In the genomic region with DNA sequence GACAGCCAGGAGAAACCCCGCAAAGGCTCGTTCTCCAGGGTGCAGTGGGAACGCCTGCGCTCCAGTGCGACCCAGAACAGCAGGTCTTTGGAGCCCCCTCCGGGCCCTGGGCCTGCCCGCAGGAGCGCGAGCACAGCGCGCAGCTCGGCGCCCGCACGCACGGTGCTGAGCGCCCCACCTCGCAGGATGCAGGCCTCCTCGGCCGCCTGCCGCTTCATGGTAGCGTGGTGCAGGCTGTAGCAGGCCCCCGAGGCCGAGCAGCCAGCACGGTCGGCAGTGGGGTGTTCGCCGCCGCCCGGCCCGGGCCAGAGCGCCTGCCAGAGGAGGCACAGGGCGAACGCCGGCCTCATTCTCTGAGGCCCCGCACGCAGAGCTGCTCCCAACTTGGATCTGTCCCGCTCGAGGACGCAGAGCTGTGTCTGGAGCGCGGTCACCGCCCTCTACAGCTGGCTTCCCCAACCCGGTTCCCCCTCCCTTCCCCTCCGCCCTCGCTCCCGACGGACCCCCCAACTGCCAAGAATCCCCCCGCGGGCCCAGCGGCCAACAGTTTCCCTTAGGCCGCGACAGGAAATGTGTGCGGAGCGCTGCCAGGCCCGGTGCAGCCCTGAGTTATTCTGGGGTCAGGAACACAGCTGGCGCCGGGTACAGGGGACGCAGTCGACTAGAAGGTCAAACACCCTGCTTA, we compare ENCODE assay signal across 8 cellular contexts. TPM values are rescaled to one million over a fixed set of nuclear protein-coding genes. Genes with fewer than 3 reads are reported as not detected.
DNase-seq lines count a peak whose midpoint lies in the region; ATAC-seq and TF ChIP-seq lines count a peak whose summit lies in the region.

Gene CLEC14A (minus strand): TSS at position 421 of the 685 bp plus-strand sequence. CDS start 71 bp downstream, at position 350.

- H3K4me2 ChIP-seq in neural cell (ENCODE audit: low read length) (no peak within 1 kb of the TSS), MM.1S (ENCODE audit: low read depth, low read length) (no peak within 1 kb of the TSS)

- no peak for ATAC-seq in GM21786 (IDR thresholded peaks at IDR 0.05; ENCODE audit: unreplicated experiment)

- H3K4me3 ChIP-seq in fibroblast of villous mesenchyme (ENCODE audit: low read depth, low read length) (peak within 1 kb of the TSS; percentile 34), neural cell (ENCODE audit: low read length) (peak within 1 kb of the TSS; percentile 57), MM.1S (ENCODE audit: low read length) (no peak within 1 kb of the TSS)

- TF ChIP-seq CTCF in fibroblast of villous mesenchyme (IDR thresholded peaks at IDR 0.05; ENCODE audit: insufficient read depth, low read depth, low read length) (no peak), neural cell (IDR thresholded peaks at IDR 0.05; ENCODE audit: poor library complexity, severe bottlenecking) (no peak), MM.1S (IDR thresholded peaks at IDR 0.05; ENCODE audit: low read length) (no peak)

- peak within 1 kb of the TSS; percentile 34 for H3K4me3 Mint-ChIP-seq in activated CD4-positive, alpha-beta memory T cell treated with anti-CD3 and anti-CD28 coated beads for 36 hours

- no peaks in the 10 kb centered on the region for H3K9me3 Mint-ChIP-seq in activated CD4-positive, alpha-beta memory T cell treated with anti-CD3 and anti-CD28 coated beads for 36 hours

- no peaks in the 10 kb centered on the region for H3K36me3 Mint-ChIP-seq in activated CD4-positive, alpha-beta memory T cell treated with anti-CD3 and anti-CD28 coated beads for 36 hours

- H4K20me1 ChIP-seq in neural cell (ENCODE audit: insufficient read depth) (no peaks in the 10 kb centered on the region), MM.1S (ENCODE audit: insufficient read depth, low read length) (no peaks in the 10 kb centered on the region)

- H3K9ac ChIP-seq in neural cell (ENCODE audit: low read length) (no peak within 1 kb of the TSS), MM.1S (ENCODE audit: low read length) (no peak within 1 kb of the TSS)

- no peak within 1 kb of the TSS for H3K27ac Mint-ChIP-seq in activated CD4-positive, alpha-beta memory T cell treated with anti-CD3 and anti-CD28 coated beads for 36 hours

- DNase-seq in AG20443 (ENCODE audit: low spot score) (peak; percentile 41), fibroblast of villous mesenchyme (ENCODE audit: low read depth) (no peak), MM.1S (no peak), hepatic stellate cell (ENCODE audit: low spot score) (no peak), HEK293T (ENCODE audit: extremely low spot score) (no peak)
- peak; percentile 12 for DNase-seq in activated CD4-positive, alpha-beta memory T cell treated with anti-CD3 and anti-CD28 coated beads for 36 hours

- H3K4me1 Mint-ChIP-seq in activated CD4-positive, alpha-beta memory T cell treated with anti-CD3 and anti-CD28 coated beads for 36 hours (ENCODE audit: low read depth) = peaks cover 6% of the 10 kb centered on the region

- H3K4me1 ChIP-seq in MM.1S (ENCODE audit: low read length) = no peaks in the 10 kb centered on the region

- POLR2A ChIA-PET in activated CD4-positive, alpha-beta memory T cell treated with anti-CD3 and anti-CD28 coated beads for 36 hours (lab: Charles Lee) = no interaction called here
- POLR2A ChIA-PET in HEK293T (lab: Yijun Ruan, JAX) = no interaction called here

- H3K79me2 ChIP-seq in neural cell (replicated peaks; ENCODE audit: insufficient read depth, low read length) (no peaks in the 10 kb centered on the region), MM.1S (ENCODE audit: low read length) (no peaks in the 10 kb centered on the region)

- H2AFZ ChIP-seq in neural cell (ENCODE audit: low read depth, low read length) = no peak within 1 kb of the TSS
- no peak within 1 kb of the TSS for H2AFZ ChIP-seq in MM.1S (ENCODE audit: low read length)

- TF ChIP-seq RAD21 in neural cell (conservative IDR thresholded peaks at IDR 0.05) = no peak

- H3K9me3 ChIP-seq in neural cell (ENCODE audit: low read length) = peaks cover 20% of the 10 kb centered on the region
- H3K9me3 ChIP-seq in MM.1S (replicated peaks; ENCODE audit: insufficient read depth, low read length) = no peaks in the 10 kb centered on the region

- intact Hi-C loops in activated CD4-positive, alpha-beta memory T cell treated with anti-CD3 and anti-CD28 coated beads for 36 hours (cut with micrococcal nuclease) = loop anchor here (5.0 kb wide), 1 partner anchor 49 kb away; the partner anchor contains the start of gene SSTR1

- H3K9me2 ChIP-seq in neural cell (ENCODE audit: insufficient read depth, low read length) (no peaks in the 10 kb centered on the region), MM.1S (replicated peaks; ENCODE audit: insufficient read depth, low read length) (no peaks in the 10 kb centered on the region)

- H3K36me3 ChIP-seq in neural cell (ENCODE audit: insufficient read depth, low read length) (no peaks in the 10 kb centered on the region), MM.1S (replicated peaks; ENCODE audit: insufficient read depth, low read length) (no peaks in the 10 kb centered on the region)

- no peaks in the 10 kb centered on the region for H3F3A ChIP-seq in neural cell (ENCODE audit: insufficient read depth, low read length, poor library complexity, severe bottlenecking)
- no peaks in the 10 kb centered on the region for H3F3A ChIP-seq in MM.1S (ENCODE audit: insufficient read depth, low read length)

- H3K27me3 Mint-ChIP-seq in activated CD4-positive, alpha-beta memory T cell treated with anti-CD3 and anti-CD28 coated beads for 36 hours = peaks cover 32% of the 10 kb centered on the region

- peaks cover 41% of the 10 kb centered on the region for H3K27me3 ChIP-seq in neural cell (ENCODE audit: insufficient read depth, low read depth, low read length)
- H3K27me3 ChIP-seq in MM.1S (replicated peaks; ENCODE audit: insufficient read depth, low read length) = no peaks in the 10 kb centered on the region

- CTCF ChIA-PET in activated CD4-positive, alpha-beta memory T cell treated with anti-CD3 and anti-CD28 coated beads for 36 hours (lab: Charles Lee) = no interaction called here
- CTCF ChIA-PET in HEK293T (lab: Yijun Ruan, JAX) = no interaction called here

- H3K27ac ChIP-seq in neural cell (ENCODE audit: low read length) = no peak within 1 kb of the TSS
- H3K27ac ChIP-seq in MM.1S (ENCODE audit: low read length) = no peak within 1 kb of the TSS

- no peak for TF ChIP-seq EP300 in neural cell (conservative IDR thresholded peaks at IDR 0.05; ENCODE audit: poor library complexity, severe bottlenecking)

TF ChIP-seq in neural cell, 6 proteins besides CTCF, POLR2A, EP300 and RAD21 (continues in another document):
- TF ChIP-seq, protein P1, sequence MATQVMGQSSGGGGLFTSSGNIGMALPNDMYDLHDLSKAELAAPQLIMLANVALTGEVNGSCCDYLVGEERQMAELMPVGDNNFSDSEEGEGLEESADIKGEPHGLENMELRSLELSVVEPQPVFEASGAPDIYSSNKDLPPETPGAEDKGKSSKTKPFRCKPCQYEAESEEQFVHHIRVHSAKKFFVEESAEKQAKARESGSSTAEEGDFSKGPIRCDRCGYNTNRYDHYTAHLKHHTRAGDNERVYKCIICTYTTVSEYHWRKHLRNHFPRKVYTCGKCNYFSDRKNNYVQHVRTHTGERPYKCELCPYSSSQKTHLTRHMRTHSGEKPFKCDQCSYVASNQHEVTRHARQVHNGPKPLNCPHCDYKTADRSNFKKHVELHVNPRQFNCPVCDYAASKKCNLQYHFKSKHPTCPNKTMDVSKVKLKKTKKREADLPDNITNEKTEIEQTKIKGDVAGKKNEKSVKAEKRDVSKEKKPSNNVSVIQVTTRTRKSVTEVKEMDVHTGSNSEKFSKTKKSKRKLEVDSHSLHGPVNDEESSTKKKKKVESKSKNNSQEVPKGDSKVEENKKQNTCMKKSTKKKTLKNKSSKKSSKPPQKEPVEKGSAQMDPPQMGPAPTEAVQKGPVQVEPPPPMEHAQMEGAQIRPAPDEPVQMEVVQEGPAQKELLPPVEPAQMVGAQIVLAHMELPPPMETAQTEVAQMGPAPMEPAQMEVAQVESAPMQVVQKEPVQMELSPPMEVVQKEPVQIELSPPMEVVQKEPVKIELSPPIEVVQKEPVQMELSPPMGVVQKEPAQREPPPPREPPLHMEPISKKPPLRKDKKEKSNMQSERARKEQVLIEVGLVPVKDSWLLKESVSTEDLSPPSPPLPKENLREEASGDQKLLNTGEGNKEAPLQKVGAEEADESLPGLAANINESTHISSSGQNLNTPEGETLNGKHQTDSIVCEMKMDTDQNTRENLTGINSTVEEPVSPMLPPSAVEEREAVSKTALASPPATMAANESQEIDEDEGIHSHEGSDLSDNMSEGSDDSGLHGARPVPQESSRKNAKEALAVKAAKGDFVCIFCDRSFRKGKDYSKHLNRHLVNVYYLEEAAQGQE (IDR thresholded peaks at IDR 0.05; ENCODE audit: borderline replicate concordance) = no peak
- TF ChIP-seq POLR2AphosphoS5 (IDR thresholded peaks at IDR 0.05) = no peak

TF ChIP-seq in HEK293T, 16 proteins besides CTCF, POLR2A, EP300 and RAD21:
- TF ChIP-seq HDGF (IDR thresholded peaks at IDR 0.05; ENCODE audit: borderline replicate concordance) (no peak), FOXM1 (IDR thresholded peaks at IDR 0.05; ENCODE audit: borderline replicate concordance) (no peak), ELF4 (IDR thresholded peaks at IDR 0.05) (no peak)

RNA-seq across cellular contexts. Expression of gene CLEC14A, which starts in this region (rescaled TPM):
- total RNA-seq in activated CD4-positive, alpha-beta memory T cell treated with anti-CD3 and anti-CD28 coated beads for 36 hours = not detected
- total RNA-seq in fibroblast of villous mesenchyme = 2.2 and 2.3 TPM in 2 replicates
- 0.12 TPM in 1 of 2 replicates, not detected in the other for polyA plus RNA-seq in neural cell
- polyA minus RNA-seq in neural cell = 0.35 TPM in 1 of 2 replicates, not detected in the other

Comparison
In these comparisons a context has a peak if more than half of its experiments do, and no peak if none do; other contexts are left out.
1. Peak in DNase-seq in activated CD4-positive, alpha-beta memory T cell treated with anti-CD3 and anti-CD28 coated beads for 36 hours; RNA of the gene not detected or under 1 TPM.